ENCODE assay signal across 8 cellular contexts in genomic region chr5:106420102-106420501, GRCh38.
"Had no signal": no experiment of that assay in that cellular context is flagged by ENCODE, and none has a peak within 500 bp of the region (broad histone marks: within the 10 kb centered on the region; RNA-seq: fewer than 3 reads in every experiment).

No MANE protein-coding gene starts in this region.

- H3K4me1 ChIP-seq: HAP-1 had no signal

- H3K36me3 ChIP-seq: HAP-1 had no signal

- H3K4me1 Mint-ChIP-seq: GM23338, IgD-negative memory B cell had no signal

- DNase-seq: H7, HFFc6, KBM-7 had no signal

- H3K9me3 ChIP-seq: HAP-1 had no signal

- H3K27me3 Mint-ChIP-seq: IgD-negative memory B cell had no signal

- H3K27ac Mint-ChIP-seq: GM23338, HFFc6, IgD-negative memory B cell had no signal

- H3K27ac ChIP-seq: HL-60 had no signal

- H3K4me2 ChIP-seq: GM23338 had no signal

- H3K4me3 ChIP-seq: GM23338, HAP-1 had no signal

- H3K4me3 Mint-ChIP-seq: GM23338, HFFc6, IgD-negative memory B cell had no signal

- H3K36me3 Mint-ChIP-seq: IgD-negative memory B cell had no signal

- ATAC-seq: GM23338, HCT116 had no signal

- H2AFZ ChIP-seq: GM23338 had no signal
